In genomic region chr2:15608392-15608761, GRCh38 we compare ENCODE assay signal across 9 cellular contexts.
"Had no signal": no experiment of that assay in that cellular context is flagged by ENCODE, and none has a peak within 500 bp of the region (broad histone marks: within the 10 kb centered on the region; RNA-seq: fewer than 3 reads in every experiment).

No MANE protein-coding gene starts in this region.

- H3K27ac ChIP-seq: GM23248 had no signal

- H3K9me3 ChIP-seq: HAP-1 had no signal

- H3K4me3 ChIP-seq: GM23248, HAP-1, K562 had no signal

- H3K4me1 Mint-ChIP-seq: IgD-negative memory B cell had no signal

- ATAC-seq: HCT116 had no signal

- H3K27ac Mint-ChIP-seq: IgD-negative memory B cell had no signal

- DNase-seq: GM23248, GOT3, H7, KG1 had no signal

- H3K9me3 Mint-ChIP-seq: IgD-negative memory B cell had no signal

- H3K4me3 Mint-ChIP-seq: IgD-negative memory B cell had no signal

- H3K27me3 Mint-ChIP-seq: IgD-negative memory B cell had no signal

- FAIRE-seq: HTR-8/SVneo, K562 had no signal
